In genomic region chr18:46831434-46831833, GRCh38 we compare ENCODE assay signal across 1 cellular context.
A peak's percentile ranks its signal among the peaks of the same experiment; 100 is the strongest.
TF ChIP-seq lines count a peak whose summit lies in the region.

No MANE protein-coding gene starts in this region.

TF ChIP-seq in HepG2, 621 proteins besides CTCF, POLR2A, EP300 and RAD21 (continued from another document):
- TF ChIP-seq, protein P1, sequence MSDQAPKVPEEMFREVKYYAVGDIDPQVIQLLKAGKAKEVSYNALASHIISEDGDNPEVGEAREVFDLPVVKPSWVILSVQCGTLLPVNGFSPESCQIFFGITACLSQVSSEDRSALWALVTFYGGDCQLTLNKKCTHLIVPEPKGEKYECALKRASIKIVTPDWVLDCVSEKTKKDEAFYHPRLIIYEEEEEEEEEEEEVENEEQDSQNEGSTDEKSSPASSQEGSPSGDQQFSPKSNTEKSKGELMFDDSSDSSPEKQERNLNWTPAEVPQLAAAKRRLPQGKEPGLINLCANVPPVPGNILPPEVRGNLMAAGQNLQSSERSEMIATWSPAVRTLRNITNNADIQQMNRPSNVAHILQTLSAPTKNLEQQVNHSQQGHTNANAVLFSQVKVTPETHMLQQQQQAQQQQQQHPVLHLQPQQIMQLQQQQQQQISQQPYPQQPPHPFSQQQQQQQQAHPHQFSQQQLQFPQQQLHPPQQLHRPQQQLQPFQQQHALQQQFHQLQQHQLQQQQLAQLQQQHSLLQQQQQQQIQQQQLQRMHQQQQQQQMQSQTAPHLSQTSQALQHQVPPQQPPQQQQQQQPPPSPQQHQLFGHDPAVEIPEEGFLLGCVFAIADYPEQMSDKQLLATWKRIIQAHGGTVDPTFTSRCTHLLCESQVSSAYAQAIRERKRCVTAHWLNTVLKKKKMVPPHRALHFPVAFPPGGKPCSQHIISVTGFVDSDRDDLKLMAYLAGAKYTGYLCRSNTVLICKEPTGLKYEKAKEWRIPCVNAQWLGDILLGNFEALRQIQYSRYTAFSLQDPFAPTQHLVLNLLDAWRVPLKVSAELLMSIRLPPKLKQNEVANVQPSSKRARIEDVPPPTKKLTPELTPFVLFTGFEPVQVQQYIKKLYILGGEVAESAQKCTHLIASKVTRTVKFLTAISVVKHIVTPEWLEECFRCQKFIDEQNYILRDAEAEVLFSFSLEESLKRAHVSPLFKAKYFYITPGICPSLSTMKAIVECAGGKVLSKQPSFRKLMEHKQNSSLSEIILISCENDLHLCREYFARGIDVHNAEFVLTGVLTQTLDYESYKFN (CRISPR knock-in tag; conservative IDR thresholded peaks at IDR 0.05): peak; percentile 38; the same call in 1 of the 2 replicates
- TF ChIP-seq ZNF207 (IDR thresholded peaks at IDR 0.05; ENCODE audit: borderline replicate concordance): no peak
- TF ChIP-seq TARDBP (CRISPR knock-in tag; IDR thresholded peaks at IDR 0.05): no peak
- no peak for TF ChIP-seq ZSCAN31 (CRISPR knock-in tag; IDR thresholded peaks at IDR 0.05; ENCODE audit: low read depth)
- TF ChIP-seq, protein P2, sequence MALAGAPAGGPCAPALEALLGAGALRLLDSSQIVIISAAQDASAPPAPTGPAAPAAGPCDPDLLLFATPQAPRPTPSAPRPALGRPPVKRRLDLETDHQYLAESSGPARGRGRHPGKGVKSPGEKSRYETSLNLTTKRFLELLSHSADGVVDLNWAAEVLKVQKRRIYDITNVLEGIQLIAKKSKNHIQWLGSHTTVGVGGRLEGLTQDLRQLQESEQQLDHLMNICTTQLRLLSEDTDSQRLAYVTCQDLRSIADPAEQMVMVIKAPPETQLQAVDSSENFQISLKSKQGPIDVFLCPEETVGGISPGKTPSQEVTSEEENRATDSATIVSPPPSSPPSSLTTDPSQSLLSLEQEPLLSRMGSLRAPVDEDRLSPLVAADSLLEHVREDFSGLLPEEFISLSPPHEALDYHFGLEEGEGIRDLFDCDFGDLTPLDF (CRISPR knock-in tag; IDR thresholded peaks at IDR 0.05): no peak
- TF ChIP-seq ZNF510 (CRISPR knock-in tag; IDR thresholded peaks at IDR 0.05; ENCODE audit: low read depth): no peak
- TF ChIP-seq STAT6 (CRISPR knock-in tag; IDR thresholded peaks at IDR 0.05; ENCODE audit: borderline replicate concordance): no peak
- no peak for TF ChIP-seq ZNF460 (CRISPR knock-in tag; IDR thresholded peaks at IDR 0.05; ENCODE audit: borderline replicate concordance)
- TF ChIP-seq NCOR1 (IDR thresholded peaks at IDR 0.05; ENCODE audit: borderline replicate concordance, low read length): peak; percentile 24; the same call in 1 of the 2 replicates
- peak; percentile 45; the same call in 1 of the 2 replicates for TF ChIP-seq HNF4A (CRISPR knock-in tag; IDR thresholded peaks at IDR 0.05)
- peak; percentile 53; the same call in 1 of the 2 replicates for TF ChIP-seq TBX3 (IDR thresholded peaks at IDR 0.05; ENCODE audit: borderline replicate concordance)
- no peak for TF ChIP-seq ISL2 (CRISPR knock-in tag; IDR thresholded peaks at IDR 0.05)
- TF ChIP-seq GATAD2A (CRISPR knock-in tag; IDR thresholded peaks at IDR 0.05): 0 out of 2 replicates have a peak, but pooled peaks have one; percentile 32
